ENCODE assay signal across 6 cellular contexts in the genomic region with DNA sequence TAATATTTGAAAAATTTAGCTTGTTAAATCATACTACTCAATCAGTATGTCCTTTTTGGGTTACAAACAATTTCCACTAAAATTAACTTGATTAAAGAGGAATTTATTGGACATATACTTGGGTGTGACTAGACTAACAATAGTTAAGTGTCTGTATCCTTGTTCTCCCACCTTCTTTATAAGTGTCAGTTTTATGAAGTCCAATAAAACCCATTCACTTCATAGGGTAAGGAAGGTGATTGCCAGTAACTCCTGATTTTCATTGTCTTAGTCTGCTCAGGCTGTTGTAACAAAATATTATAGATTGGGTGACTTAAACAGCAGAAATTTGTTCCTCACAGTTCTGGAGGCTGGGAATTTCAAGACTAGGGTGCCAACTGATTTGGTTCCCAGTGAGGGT.
"Had no signal": no experiment of that assay in that cellular context is flagged by ENCODE, and none has a peak within 500 bp of the region (broad histone marks: within the 10 kb centered on the region; RNA-seq: fewer than 3 reads in every experiment).

No MANE protein-coding gene starts in this region.

- DNase-seq: IMR-90, KBM-7, KG1 had no signal

- FAIRE-seq: HepG2, HTR-8/SVneo, K562 had no signal

- ATAC-seq: HepG2, K562 had no signal

- H3K4me3 ChIP-seq: K562 had no signal
